12 cellular contexts compared by ENCODE assay signal in the genomic region with DNA sequence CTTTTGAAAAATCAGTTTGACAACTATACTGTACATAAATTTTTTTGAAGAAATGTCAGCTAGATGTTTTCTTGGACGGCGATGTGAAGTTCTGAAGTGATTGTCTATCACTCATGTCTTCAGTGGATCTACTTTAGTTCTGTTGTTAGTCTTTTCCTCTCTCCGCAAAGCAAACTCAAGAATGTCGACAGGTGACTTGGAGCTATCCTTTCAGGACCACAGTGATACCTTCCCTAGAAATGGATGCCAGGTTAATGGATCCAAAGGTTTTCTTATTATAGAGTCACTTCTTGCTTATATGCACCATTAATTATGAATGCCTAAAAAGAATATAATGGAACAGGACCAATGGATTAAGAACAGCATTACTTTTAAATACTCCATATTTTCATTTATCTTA. TPM values are rescaled to one million over a fixed set of nuclear protein-coding genes. Genes with fewer than 3 reads are reported as not detected.
DNase-seq lines count a peak whose midpoint lies in the region; ATAC-seq, FAIRE-seq and TF ChIP-seq lines count a peak whose summit lies in the region.
"Had no signal": no experiment of that assay in that cellular context is flagged by ENCODE, and none has a peak within 500 bp of the region (broad histone marks: within the 10 kb centered on the region; RNA-seq: fewer than 3 reads in every experiment).

No MANE protein-coding gene starts in this region.

- H3K27ac ChIP-seq in HepG2 (ENCODE audit: extremely low read length, insufficient read depth, low read length), result no peak overlapping the region
- H3K27ac ChIP-seq in right lobe of liver, result no peak overlapping the region
- no peak overlapping the region for H3K27ac ChIP-seq in aorta (ENCODE audit: low read depth in 1 of 2, low read length in 2 of 2)
- H3K27ac ChIP-seq: Peyer's patch had no signal

- no peak overlapping the region for H3K9ac ChIP-seq in HepG2 (ENCODE audit: insufficient read depth, low read depth, low read length)

- in situ Hi-C loops in HepG2 (cut with HindIII; ENCODE audit: extremely low pct_ligation_motif_present, low pct_unique_long_range_greater_than_20kb), result no loop called here

- H2AFZ ChIP-seq in HepG2 (ENCODE audit: low read length), result no peak overlapping the region

- CTCF ChIA-PET in HepG2 (lab: Yijun Ruan, JAX; ENCODE audit: low intra/inter-chr PET ratio, low total read pairs), result no interaction called here

- no TSS peak for BruUV-seq in HepG2 (replicated peaks; lab: Mats Ljungman, UMichigan)

- H3K4me1 ChIP-seq in HepG2 (ENCODE audit: insufficient read depth, low read length), result no peaks in the 10 kb centered on the region
- peaks cover 0 to 7% (median 0%) of the 10 kb centered on the region in 4 donors for H3K4me1 ChIP-seq in right lobe of liver
- no peaks in the 10 kb centered on the region for H3K4me1 ChIP-seq in aorta (ENCODE audit: control insufficient read depth in 1 of 2, insufficient read depth in 2 of 2, low read length in 2 of 2)

- no peak for TF ChIP-seq RAD21 in HepG2 (CRISPR knock-in tag; IDR thresholded peaks at IDR 0.05)

- TF ChIP-seq POLR2A in HepG2 (IDR thresholded peaks at IDR 0.05; ENCODE audit: insufficient read depth in 1 of 2, low read depth in 2 of 2, low read length in 2 of 2), result no peak
- no peak for TF ChIP-seq POLR2A in right lobe of liver (IDR thresholded peaks at IDR 0.05)

- TF ChIP-seq CTCF in HepG2 (CRISPR knock-in tag; IDR thresholded peaks at IDR 0.05) (no peak), right lobe of liver (IDR thresholded peaks at IDR 0.05) (no peak)

- H3K79me2 ChIP-seq in HepG2 (ENCODE audit: insufficient read depth, low read length), result no peaks in the 10 kb centered on the region

- no peaks in the 10 kb centered on the region for H3K36me3 ChIP-seq in HepG2 (replicated peaks in 1 of 2; ENCODE audit: control insufficient read depth in 1 of 2, insufficient read depth in 2 of 2, low read length in 2 of 2)
- no peaks in the 10 kb centered on the region for H3K36me3 ChIP-seq in right lobe of liver
- H3K36me3 ChIP-seq in aorta (ENCODE audit: control insufficient read depth in 1 of 2, insufficient read depth in 2 of 2, low read length in 1 of 2), result no peaks in the 10 kb centered on the region
- H3K36me3 ChIP-seq: Peyer's patch had no signal

- DNase-seq in HepG2 (ENCODE audit: low spot score) (no peak), right lobe of liver (no peak), amniotic epithelial cell (ENCODE audit: low read depth) (peak; percentile 1), iPS-NIHi7 (ENCODE audit: extremely low spot score) (peak; percentile 44), aorta (no peak), NCI-H524 (lab: John Stamatoyannopoulos, UW) (no peak)
- DNase-seq in activated effector memory CD4-positive, alpha-beta T cell treated with Interleukin-2 at 50 U/mL for 16 hours, result no peak
- DNase-seq: activated CD4-positive, alpha-beta T cell treated with anti-CD3 and anti-CD28 coated beads for 1 hour; Peyer's patch; T-helper 1 cell had no signal

- peaks cover 1 to 11% of the 10 kb centered on the region in 2 experiments; a peak in 3 of 5 replicates for H3K27me3 ChIP-seq in HepG2 (ENCODE audit: control insufficient read depth in 1 of 2, insufficient read depth in 2 of 2, low read length in 2 of 2)
- H3K27me3 ChIP-seq in right lobe of liver, result peaks cover 0 to 3% of the 10 kb centered on the region in 2 donors
- no peaks in the 10 kb centered on the region for H3K27me3 ChIP-seq in aorta (ENCODE audit: control insufficient read depth in 1 of 2, insufficient read depth in 2 of 2, low read length in 1 of 2)

- intact Hi-C loops in HepG2 (cut with micrococcal nuclease; ENCODE audit: unreplicated experiment) (no loop called here), right lobe of liver (cut with DNase I) (no loop called here), aorta (cut with DNase I) (no loop called here)

- POLR2A ChIA-PET in HepG2 (lab: Yijun Ruan, JAX), result no interaction called here

- ATAC-seq in HepG2 (no peak), right lobe of liver (no peak), aorta (ENCODE audit: low FRiP score) (no peak), HG02870 (IDR thresholded peaks at IDR 0.05; ENCODE audit: unreplicated experiment) (no peak)

- TF ChIP-seq EP300 in HepG2 (IDR thresholded peaks at IDR 0.05; ENCODE audit: low read depth in 2 of 2, low read length in 2 of 2), result no peak
- TF ChIP-seq EP300 in HepG2 (CRISPR knock-in tag; IDR thresholded peaks at IDR 0.05; ENCODE audit: borderline replicate concordance), result no peak

- H3K9me3 ChIP-seq in HepG2 (ENCODE audit: low read length) (no peaks in the 10 kb centered on the region), right lobe of liver (no peaks in the 10 kb centered on the region), aorta (ENCODE audit: control insufficient read depth, low read length) (no peaks in the 10 kb centered on the region)
- H3K9me3 ChIP-seq: Peyer's patch had no signal

- H4K20me1 ChIP-seq in HepG2 (ENCODE audit: insufficient read depth, low read length), result no peaks in the 10 kb centered on the region

- 2% methylated on average over 4 of the region's 4 CpGs for WGBS in HepG2 (ENCODE audit: low lambda C conversion rate)
- 9% methylated on average over 4 of the region's 4 CpGs for WGBS in right lobe of liver (ENCODE audit: insufficient coverage, low coverage, low lambda C conversion rate, missing lambda C conversion rate)
- WGBS in aorta, 2 donors, result 31 to 40% methylated on average over 4 of the region's 4 CpGs

- H3K4me3 ChIP-seq in HepG2 (replicated peaks in 1 of 3; ENCODE audit: insufficient read depth in 1 of 3, low read depth in 2 of 3, low read length in 3 of 3) (no peak overlapping the region), right lobe of liver (no peak overlapping the region), aorta (ENCODE audit: low read length in 2 of 2) (peak overlapping the region; percentile 4 to 41)

- H3K4me2 ChIP-seq in HepG2 (ENCODE audit: low read depth, low read length), result no peak overlapping the region

- no peak for FAIRE-seq in HepG2 (lab: Jason Lieb, UNC)

TF ChIP-seq in HepG2, 621 proteins besides CTCF, POLR2A, EP300 and RAD21 (continues in another document):
- TF ChIP-seq, protein P1, sequence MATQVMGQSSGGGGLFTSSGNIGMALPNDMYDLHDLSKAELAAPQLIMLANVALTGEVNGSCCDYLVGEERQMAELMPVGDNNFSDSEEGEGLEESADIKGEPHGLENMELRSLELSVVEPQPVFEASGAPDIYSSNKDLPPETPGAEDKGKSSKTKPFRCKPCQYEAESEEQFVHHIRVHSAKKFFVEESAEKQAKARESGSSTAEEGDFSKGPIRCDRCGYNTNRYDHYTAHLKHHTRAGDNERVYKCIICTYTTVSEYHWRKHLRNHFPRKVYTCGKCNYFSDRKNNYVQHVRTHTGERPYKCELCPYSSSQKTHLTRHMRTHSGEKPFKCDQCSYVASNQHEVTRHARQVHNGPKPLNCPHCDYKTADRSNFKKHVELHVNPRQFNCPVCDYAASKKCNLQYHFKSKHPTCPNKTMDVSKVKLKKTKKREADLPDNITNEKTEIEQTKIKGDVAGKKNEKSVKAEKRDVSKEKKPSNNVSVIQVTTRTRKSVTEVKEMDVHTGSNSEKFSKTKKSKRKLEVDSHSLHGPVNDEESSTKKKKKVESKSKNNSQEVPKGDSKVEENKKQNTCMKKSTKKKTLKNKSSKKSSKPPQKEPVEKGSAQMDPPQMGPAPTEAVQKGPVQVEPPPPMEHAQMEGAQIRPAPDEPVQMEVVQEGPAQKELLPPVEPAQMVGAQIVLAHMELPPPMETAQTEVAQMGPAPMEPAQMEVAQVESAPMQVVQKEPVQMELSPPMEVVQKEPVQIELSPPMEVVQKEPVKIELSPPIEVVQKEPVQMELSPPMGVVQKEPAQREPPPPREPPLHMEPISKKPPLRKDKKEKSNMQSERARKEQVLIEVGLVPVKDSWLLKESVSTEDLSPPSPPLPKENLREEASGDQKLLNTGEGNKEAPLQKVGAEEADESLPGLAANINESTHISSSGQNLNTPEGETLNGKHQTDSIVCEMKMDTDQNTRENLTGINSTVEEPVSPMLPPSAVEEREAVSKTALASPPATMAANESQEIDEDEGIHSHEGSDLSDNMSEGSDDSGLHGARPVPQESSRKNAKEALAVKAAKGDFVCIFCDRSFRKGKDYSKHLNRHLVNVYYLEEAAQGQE (IDR thresholded peaks at IDR 0.05; ENCODE audit: borderline replicate concordance in 1 of 2, low read depth in 1 of 2, low read length in 2 of 2), result peak in 1 of 2 experiments; percentile 79; a peak in 2 of 4 replicates
- 0 out of 2 replicates have a peak, but pooled peaks have one; percentile 38 for TF ChIP-seq MIER2 (CRISPR knock-in tag; IDR thresholded peaks at IDR 0.05)

RNA-seq across cellular contexts. Expression of a gene that starts 1.2 kb away (rescaled TPM):
- total RNA-seq in HepG2 (2016; rRNA removed; fragmentation: Illumina TruSeq; extraction: Trizol), result not detected in 2 replicates
- not detected in 2 replicates for total RNA-seq in HepG2 (2016; cell fraction: cytosol; rRNA removed; fragmentation: Illumina TruSeq; extraction: Trizol; ENCODE audit: low read depth)
- 0.11 TPM in 1 of 2 replicates, not detected in the other for total RNA-seq in HepG2 (2016; cell fraction: insoluble cytoplasmic fraction; rRNA removed; fragmentation: Illumina TruSeq; extraction: Trizol)
- not detected in 2 replicates for total RNA-seq in HepG2 (2016; cell fraction: membrane; rRNA removed; fragmentation: Illumina TruSeq; extraction: Trizol)
- total RNA-seq in HepG2 (2016; cell fraction: nucleus; rRNA removed; fragmentation: Illumina TruSeq; extraction: Trizol), result not detected in 2 replicates
- polyA plus RNA-seq in HepG2 (2011; rRNA removed), result 0.04 TPM in 1 of 2 replicates, not detected in the other
- 0.03 TPM in 1 of 2 replicates, not detected in the other for polyA plus RNA-seq in HepG2 (2011; cell fraction: cytosol; rRNA removed)
- 0.03 and 0.09 TPM in 2 replicates for polyA plus RNA-seq in HepG2 (2011; cell fraction: nucleus; rRNA removed)
- 0.03 and 0.08 TPM in 2 replicates for polyA plus RNA-seq in HepG2 (2012)
- polyA plus RNA-seq in HepG2 (2016; cell fraction: cytosol; fragmentation: Illumina TruSeq; extraction: Trizol; ENCODE audit: low read depth), result not detected in 2 replicates
- not detected in 2 replicates for polyA plus RNA-seq in HepG2 (2016; cell fraction: insoluble cytoplasmic fraction; fragmentation: Illumina TruSeq; extraction: Trizol; ENCODE audit: low read depth)
- not detected in 2 replicates for polyA plus RNA-seq in HepG2 (2016; cell fraction: membrane; fragmentation: Illumina TruSeq; extraction: Trizol; ENCODE audit: low read depth)
- polyA plus RNA-seq in HepG2 (2016; cell fraction: nucleus; fragmentation: Illumina TruSeq; extraction: Trizol; ENCODE audit: insufficient read depth, low read depth), result 0.39 TPM in 1 of 2 replicates, not detected in the other
- polyA minus RNA-seq in HepG2 (2011; rRNA and poly(A)+ RNA removed; ENCODE audit: low replicate concordance), result not detected in 2 replicates
- not detected in 2 replicates for polyA minus RNA-seq in HepG2 (2011; cell fraction: cytosol; rRNA and poly(A)+ RNA removed)
- not detected in 2 replicates for polyA minus RNA-seq in HepG2 (2011; cell fraction: nucleus; rRNA and poly(A)+ RNA removed)
- 1 to 10 TPM in 3 of 6 experiments, under 1 TPM in 3; 0.43 to 2.7 (median 1.1) TPM for total RNA-seq in right lobe of liver
- total RNA-seq in aorta, result 10 to 100 TPM; 11.7 to 16.1 TPM
- 1 to 10 TPM; 5.4 to 8.1 TPM for polyA plus RNA-seq in aorta
- total RNA-seq: glomerular endothelial cell had no signal

Comparison
In these comparisons a context has a peak if more than half of its experiments do, and no peak if none do; other contexts are left out.
1. DNase-seq: peak in amniotic epithelial cell (single experiment) and iPS-NIHi7 (single experiment); none in HepG2 (single experiment), right lobe of liver (0 of 3), aorta (0 of 2), activated effector memory CD4-positive, alpha-beta T cell treated with Interleukin-2 at 50 U/mL for 16 hours (single experiment) and NCI-H524 (0 of 2).
2. H3K4me3 ChIP-seq: peak in aorta (2 of 2); none in HepG2 (0 of 3) and right lobe of liver (0 of 3).